9 cellular contexts compared by ENCODE assay signal in genomic region chr6:1575213-1576041, GRCh38. TPM values are rescaled to one million over a fixed set of nuclear protein-coding genes. Genes with fewer than 3 reads are reported as not detected.
DNase-seq lines count a peak whose midpoint lies in the region; ATAC-seq and TF ChIP-seq lines count a peak whose summit lies in the region.
"Had no signal": no experiment of that assay in that cellular context is flagged by ENCODE, and none has a peak within 500 bp of the region (broad histone marks: within the 10 kb centered on the region; RNA-seq: fewer than 3 reads in every experiment).

No MANE protein-coding gene starts in this region.

- no peak overlapping the region for H3K14ac ChIP-seq in neuronal stem cell (ENCODE audit: low read length)

- no peaks in the 10 kb centered on the region for H3K9me3 ChIP-seq in fibroblast of lung (ENCODE audit: control insufficient read depth, insufficient read depth, low read depth, low read length)
- H3K9me3 ChIP-seq in neuronal stem cell (replicated peaks in 1 of 2; ENCODE audit: control insufficient read depth in 2 of 2, insufficient read depth in 1 of 2, low read depth in 1 of 2, low read length in 2 of 2) = peaks cover 0 to 2% of the 10 kb centered on the region in 2 donors

- H2BK5ac ChIP-seq in neuronal stem cell (ENCODE audit: low read length) = no peak overlapping the region

- H3K18ac ChIP-seq in neuronal stem cell (ENCODE audit: low read length) = peak overlapping the region; percentile 45

- H3K79me1 ChIP-seq in neuronal stem cell (ENCODE audit: low read depth, low read length) = no peaks in the 10 kb centered on the region

- no peak overlapping the region for H4K91ac ChIP-seq in neuronal stem cell (ENCODE audit: low read depth, low read length, poor library complexity)

- H2AFZ ChIP-seq in fibroblast of lung (ENCODE audit: low read length) (peak overlapping the region; percentile 35), neuronal stem cell (ENCODE audit: low read length) (peak overlapping the region; percentile 80)

- H3K9ac ChIP-seq in fibroblast of lung (ENCODE audit: insufficient read depth, low read length) (no peak overlapping the region), neuronal stem cell (ENCODE audit: low read depth, low read length, poor library complexity) (no peak overlapping the region)

- H2AK5ac ChIP-seq in neuronal stem cell (ENCODE audit: low read depth, low read length) = no peak overlapping the region

- H3K4me3 ChIP-seq in fibroblast of lung (replicated peaks in 1 of 4; ENCODE audit: control extremely low read depth in 1 of 4, insufficient read depth in 1 of 4, low read depth in 3 of 4, low read length in 4 of 4) (peak overlapping the region in 2 of 4 experiments; percentile 23 to 31), neuronal stem cell (ENCODE audit: low read length in 2 of 2) (no peak overlapping the region)

- no peak overlapping the region for H3K4ac ChIP-seq in neuronal stem cell (ENCODE audit: low read length)

- H2BK120ac ChIP-seq in neuronal stem cell (ENCODE audit: low read depth, low read length) = no peak overlapping the region

- no peak overlapping the region for H3K23ac ChIP-seq in neuronal stem cell (ENCODE audit: low read depth, low read length, poor library complexity)

- ATAC-seq in GM21528 (IDR thresholded peaks at IDR 0.05; ENCODE audit: low FRiP score, unreplicated experiment) = no peak
- no peak for ATAC-seq in GM19035 (IDR thresholded peaks at IDR 0.05; ENCODE audit: unreplicated experiment)
- ATAC-seq: activated CD8-positive, alpha-beta memory T cell treated with anti-CD3 and anti-CD28 coated beads, Interleukin-2, amount 10 ng/mL, durations not matched to agents 7 days and 5 days had no signal

- H4K20me1 ChIP-seq in fibroblast of lung (ENCODE audit: control insufficient read depth, extremely low read depth, insufficient read depth, low read length) = no peaks in the 10 kb centered on the region

- TF ChIP-seq CTCF in fibroblast of lung (conservative IDR thresholded peaks at IDR 0.05 in 1 of 2, IDR thresholded peaks at IDR 0.05 in 1 of 2; ENCODE audit: low read depth in 1 of 2, low read length in 2 of 2) = no peak

- H3K36me3 ChIP-seq in fibroblast of lung (ENCODE audit: control insufficient read depth, insufficient read depth, low read length) (no peaks in the 10 kb centered on the region), neuronal stem cell (replicated peaks in 1 of 2; ENCODE audit: control insufficient read depth in 2 of 2, insufficient read depth in 2 of 2, low read length in 2 of 2) (no peaks in the 10 kb centered on the region)

- H3K4me2 ChIP-seq in fibroblast of lung (ENCODE audit: extremely low read depth, insufficient read depth, low read length) (peak overlapping the region; percentile 34), neuronal stem cell (ENCODE audit: insufficient read depth, low read length, poor library complexity, severe bottlenecking) (no peak overlapping the region)

- H3K4me1 ChIP-seq in fibroblast of lung (ENCODE audit: control insufficient read depth, extremely low read depth, insufficient read depth, low read length) (peaks cover 2% of the 10 kb centered on the region), neuronal stem cell (ENCODE audit: control insufficient read depth in 2 of 2, insufficient read depth in 1 of 2, low read depth in 1 of 2, low read length in 2 of 2) (peaks cover 3 to 7% of the 10 kb centered on the region in 2 donors)

- H2BK15ac ChIP-seq in neuronal stem cell (ENCODE audit: low read length) = no peak overlapping the region

- no peaks in the 10 kb centered on the region for H3K79me2 ChIP-seq in fibroblast of lung (ENCODE audit: control insufficient read depth, insufficient read depth, low read length)

- WGBS in neuronal stem cell (ENCODE audit: extremely low coverage in 2 of 2, insufficient read length in 2 of 2, insufficient replicate concordance in 1 of 2), 2 donors = no CpG with 5 or more reads among the region's 16 CpGs

- H2BK12ac ChIP-seq in neuronal stem cell (ENCODE audit: low read length) = no peak overlapping the region

- peak; percentile 50 for DNase-seq in AG08395 (ENCODE audit: low spot score)
- DNase-seq in M059J (ENCODE audit: low read depth) = peak; percentile 42
- peak; percentile 51 to 52 for DNase-seq in fibroblast of lung (ENCODE audit: low read depth in 2 of 2)
- DNase-seq in neuronal stem cell (ENCODE audit: low spot score) = no peak
- no peak for DNase-seq in DMS79 (lab: John Stamatoyannopoulos, UW)
- no peak for DNase-seq in NCI-H1105 (lab: John Stamatoyannopoulos, UW)

- H3K27me3 ChIP-seq in fibroblast of lung (ENCODE audit: control insufficient read depth, insufficient read depth, low read length) (peaks cover 6% of the 10 kb centered on the region), neuronal stem cell (ENCODE audit: control insufficient read depth in 3 of 3, insufficient read depth in 3 of 3, low read depth in 1 of 3, low read length in 3 of 3) (peaks cover 0 to 14% (median 0%) of the 10 kb centered on the region in 3 experiments)

- H4K8ac ChIP-seq in neuronal stem cell (ENCODE audit: low read depth, low read length) = no peak overlapping the region

- H3K27ac ChIP-seq in fibroblast of lung (ENCODE audit: insufficient read depth, low read length) (no peak overlapping the region), neuronal stem cell (replicated peaks; ENCODE audit: low read length) (no peak overlapping the region)

RNA-seq across cellular contexts. Expression of gene FOXC1, which starts 34.3 kb away (rescaled TPM):
- total RNA-seq in M059J (2014; rRNA removed; shearing (Covaris generic)) = 8.3 and 10.2 TPM in 2 replicates
- 0.66 and 0.77 TPM in 2 replicates for total RNA-seq in fibroblast of lung
- 2.3 TPM in 2 replicates for polyA plus RNA-seq in fibroblast of lung
- 2.4 and 2.6 TPM in 2 replicates for polyA plus RNA-seq in fibroblast of lung (2012)
- polyA minus RNA-seq in fibroblast of lung (ENCODE audit: low replicate concordance) = 0.52 and 1.1 TPM in 2 replicates
- 0.52 TPM for polyA plus RNA-seq in neuronal stem cell (2013, experiment 1 of 2)
- 0.53 TPM for polyA plus RNA-seq in neuronal stem cell (2013, experiment 2 of 2)

Comparison
In these comparisons a context has a peak if more than half of its experiments do, and no peak if none do; other contexts are left out.
1. DNase-seq: peak in AG08395 (single experiment), M059J (single experiment) and fibroblast of lung (2 of 2); none in neuronal stem cell (single experiment), DMS79 (single experiment) and NCI-H1105 (single experiment).